8 cellular contexts compared by ENCODE assay signal in the genomic region with DNA sequence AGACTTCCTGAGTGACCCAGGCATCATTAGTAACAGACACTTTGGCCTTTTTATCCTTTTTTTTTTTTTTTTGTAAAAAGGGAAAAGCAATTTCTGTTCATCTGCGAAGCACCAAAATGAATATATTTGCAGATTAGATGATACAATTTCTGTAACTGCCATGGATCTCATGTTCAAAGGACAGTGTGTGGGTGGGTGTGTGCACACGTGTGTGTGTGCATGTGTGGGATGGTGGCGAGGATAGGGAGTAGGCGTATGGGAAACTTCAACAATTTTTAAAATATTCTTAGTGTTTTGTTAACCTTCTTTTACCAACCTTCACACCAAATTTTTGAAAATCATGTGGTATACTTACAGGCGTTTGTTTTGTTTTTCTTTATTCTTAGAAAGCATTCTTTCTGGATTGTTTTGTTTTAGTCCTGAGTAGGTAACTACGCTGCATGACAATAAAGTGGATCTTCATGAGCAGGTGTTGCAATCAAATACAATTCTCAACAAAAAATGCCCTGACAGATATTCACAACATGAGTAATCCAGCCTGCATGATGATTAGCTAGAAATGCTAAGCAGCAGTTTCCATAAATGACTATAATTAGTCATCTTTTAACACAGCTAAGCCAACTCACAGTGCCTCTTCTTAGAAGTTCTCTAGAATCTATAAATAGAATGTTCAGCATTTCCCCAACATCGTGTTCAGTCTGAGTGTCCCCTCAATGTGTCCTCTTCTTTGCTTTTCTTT. TPM values are rescaled to one million over a fixed set of nuclear protein-coding genes. Genes with fewer than 3 reads are reported as not detected.
DNase-seq lines count a peak whose midpoint lies in the region; ATAC-seq and TF ChIP-seq lines count a peak whose summit lies in the region.

No MANE protein-coding gene starts in this region.

- H3K27ac ChIP-seq in OCI-LY3 (ENCODE audit: low read length) (peak overlapping the region; percentile 12; the same call in 1 of the 2 replicates), esophagus squamous epithelium (peak overlapping the region in 2 of 4 donors; percentile 46 to 52)

- ATAC-seq in GM21723 (IDR thresholded peaks at IDR 0.05; ENCODE audit: unreplicated experiment) = peak; percentile 68

- in situ Hi-C loops in GM13976 (cut with MboI; ENCODE audit: low sequenced_read_pairs, unreplicated experiment) = no loop called here

- H3K4me3 ChIP-seq in OCI-LY3 (ENCODE audit: low read length) = peak overlapping the region; percentile 64
- H3K4me3 ChIP-seq in fibroblast of villous mesenchyme (ENCODE audit: low read depth, low read length) = no peak overlapping the region
- H3K4me3 ChIP-seq in esophagus squamous epithelium = no peak overlapping the region

- H3K9me3 ChIP-seq in OCI-LY3 (ENCODE audit: insufficient read depth, low read length) (no peaks in the 10 kb centered on the region), esophagus squamous epithelium (no peaks in the 10 kb centered on the region)

- peaks cover 50% of the 10 kb centered on the region for H3K27me3 ChIP-seq in OCI-LY3 (ENCODE audit: low read depth, low read length)
- peaks cover 0 to 18% (median 0%) of the 10 kb centered on the region in 4 donors for H3K27me3 ChIP-seq in esophagus squamous epithelium

- DNase-seq in GM13976 (ENCODE audit: low spot score) (peak; percentile 58), fibroblast of villous mesenchyme (ENCODE audit: low read depth) (peak; percentile 78), C1 segment of cervical spinal cord (lab: John Stamatoyannopoulos, UW) (no peak), NCI-H524 treated with DMSO at 0.1 percent for 48 hours (lab: John Stamatoyannopoulos, UW) (no peak), esophagus squamous epithelium (lab: John Stamatoyannopoulos, UW) (no peak), NCI-H345 (lab: John Stamatoyannopoulos, UW) (no peak)

- no peak for TF ChIP-seq CTCF in GM13976 (IDR thresholded peaks at IDR 0.05; ENCODE audit: borderline replicate concordance, control extremely low read depth, extremely low read depth, insufficient read depth, missing control alignments)
- no peak for TF ChIP-seq CTCF in OCI-LY3 (IDR thresholded peaks at IDR 0.05; ENCODE audit: low read depth, low read length)
- no peak for TF ChIP-seq CTCF in fibroblast of villous mesenchyme (IDR thresholded peaks at IDR 0.05; ENCODE audit: insufficient read depth, low read depth, low read length)
- no peak for TF ChIP-seq CTCF in esophagus squamous epithelium (IDR thresholded peaks at IDR 0.05)

- no peaks in the 10 kb centered on the region for H4K20me1 ChIP-seq in OCI-LY3 (ENCODE audit: insufficient read depth, low read length)

- intact Hi-C loops in esophagus squamous epithelium (cut with DNase I) = no loop called here

- H3K36me3 ChIP-seq in OCI-LY3 (replicated peaks; ENCODE audit: low read depth, low read length) (no peaks in the 10 kb centered on the region), esophagus squamous epithelium (no peaks in the 10 kb centered on the region)

- H2AFZ ChIP-seq in OCI-LY3 (ENCODE audit: low read depth, low read length) = no peak overlapping the region

- no peak for TF ChIP-seq POLR2A in esophagus squamous epithelium (IDR thresholded peaks at IDR 0.05)

- WGBS in esophagus squamous epithelium, 2 donors = 34 to 43% methylated on average over 7 of the region's 7 CpGs

- H3K79me2 ChIP-seq in OCI-LY3 (ENCODE audit: low read length) = no peaks in the 10 kb centered on the region

- peak overlapping the region; percentile 31; the same call in 1 of the 2 replicates for H3K9ac ChIP-seq in OCI-LY3 (ENCODE audit: low read length)

- H3K4me2 ChIP-seq in OCI-LY3 (ENCODE audit: low read length) = peak overlapping the region; percentile 86

- H3K4me1 ChIP-seq in OCI-LY3 (ENCODE audit: low read length) (peaks cover 28% of the 10 kb centered on the region), esophagus squamous epithelium (peaks cover 12 to 38% (median 15%) of the 10 kb centered on the region in 3 donors)

RNA-seq across cellular contexts. Expression of a gene that starts 53.5 kb away (rescaled TPM):
- 5.8 and 9.5 TPM in 2 replicates for total RNA-seq in fibroblast of villous mesenchyme
- total RNA-seq in esophagus squamous epithelium = 1 to 10 TPM; 3.4 to 7.8 (median 4.7) TPM

Comparison
In these comparisons a context has a peak if more than half of its experiments do, and no peak if none do; other contexts are left out.
1. DNase-seq: peak in GM13976 (single experiment) and fibroblast of villous mesenchyme (single experiment); none in C1 segment of cervical spinal cord (0 of 14), NCI-H524 treated with DMSO at 0.1 percent for 48 hours (single experiment), esophagus squamous epithelium (single experiment) and NCI-H345 (single experiment).